Comparison of ENCODE assay signal across 26 cellular contexts in genomic region chr4:76892001-76892400, GRCh38. TPM values are rescaled to one million over a fixed set of nuclear protein-coding genes. Genes with fewer than 3 reads are reported as not detected.
"Had no signal": no experiment of that assay in that cellular context is flagged by ENCODE, and none has a peak within 500 bp of the region (broad histone marks: within the 10 kb centered on the region; RNA-seq: fewer than 3 reads in every experiment).

No MANE protein-coding gene starts in this region.

- H3K9me3 ChIP-seq: heart right ventricle, left lung, lower lobe of right lung, right atrium auricular region, testis, transverse colon, uterus had no signal

- DNase-seq: activated B cell treated with CpG ODN at 0.5 μM for 24 hours; activated CD4-positive, alpha-beta T cell treated with anti-CD3 and anti-CD28 coated beads, Interleukin-2, amount 50 U/mL, for 1 hour; activated CD8-positive, alpha-beta T cell treated with anti-CD3 and anti-CD28 coated beads for 36 hours; activated gamma-delta T cell treated with Interleukin-2 at 50 U/mL for 16 hours; activated naive CD4-positive, alpha-beta T cell treated with anti-CD3 and anti-CD28 coated beads, Interleukin-2, amount 50 U/mL, for 16 hours; activated T-cell treated with anti-CD3 and anti-CD28 coated beads, Interleukin-2, amount 50 U/mL, for 4 hours; amniotic stem cell; central memory CD4-positive, alpha-beta T cell; erythroblast; foreskin fibroblast; heart right ventricle; kidney glomerular epithelial cell; lower lobe of right lung; mesendoderm; natural killer cell; stimulated activated CD4-positive, alpha-beta T cell treated with anti-CD3 and anti-CD28 coated beads, Interleukin-2, amount 100 ng/mL, for 48 hours; stimulated activated naive CD8-positive, alpha-beta T cell treated with anti-CD3 and anti-CD28 coated beads, Interleukin-15, Interleukin-2, amounts not matched to agents 100 U/mL and 50 U/mL, for 24 hours; T-helper 1 cell; testis; transverse colon; uterus had no signal

- H3K36me3 ChIP-seq: heart right ventricle, left lung, lower lobe of right lung, right atrium auricular region, transverse colon, uterus had no signal

- H3K27me3 ChIP-seq: right atrium auricular region, testis had no signal

- H3K27ac ChIP-seq: heart right ventricle, left lung, lower lobe of right lung, right atrium auricular region, testis, transverse colon, uterus had no signal

- H3K4me1 ChIP-seq: uterus had no signal

- H3K4me3 ChIP-seq: heart right ventricle, left lung, lower lobe of right lung, right atrium auricular region, testis, transverse colon, uterus had no signal

- ATAC-seq: activated CD8-positive, alpha-beta T cell treated with anti-CD3 and anti-CD28 coated beads for 36 hours; activated T-cell treated with anti-CD3 and anti-CD28 coated beads, Interleukin-2, amount 50 U/mL, for 4 hours; activated T-helper 17 cell treated with anti-CD3 and anti-CD28 coated beads, Interleukin-2, amount 50 U/mL, for 72 hours; heart right ventricle; natural killer cell; stimulated activated naive CD8-positive, alpha-beta T cell treated with anti-CD3 and anti-CD28 coated beads, Interleukin-15, Interleukin-2, amounts not matched to agents 100 U/mL and 50 U/mL, for 24 hours had no signal

RNA-seq across cellular contexts. Expression of gene SOWAHB, which starts 5.9 kb away (rescaled TPM):
- total RNA-seq: activated B cell treated with CpG ODN at 0.5 μM for 24 hours; activated CD8-positive, alpha-beta T cell treated with anti-CD3 and anti-CD28 coated beads for 36 hours; activated T-helper 17 cell treated with anti-CD3 and anti-CD28 coated beads, Interleukin-2, amount 50 U/mL, for 72 hours; mononuclear cell; natural killer cell; pulmonary artery endothelial cell; right atrium auricular region had no signal
- polyA plus RNA-seq: heart right ventricle had no signal
